9 cellular contexts compared by ENCODE assay signal in the genomic region with DNA sequence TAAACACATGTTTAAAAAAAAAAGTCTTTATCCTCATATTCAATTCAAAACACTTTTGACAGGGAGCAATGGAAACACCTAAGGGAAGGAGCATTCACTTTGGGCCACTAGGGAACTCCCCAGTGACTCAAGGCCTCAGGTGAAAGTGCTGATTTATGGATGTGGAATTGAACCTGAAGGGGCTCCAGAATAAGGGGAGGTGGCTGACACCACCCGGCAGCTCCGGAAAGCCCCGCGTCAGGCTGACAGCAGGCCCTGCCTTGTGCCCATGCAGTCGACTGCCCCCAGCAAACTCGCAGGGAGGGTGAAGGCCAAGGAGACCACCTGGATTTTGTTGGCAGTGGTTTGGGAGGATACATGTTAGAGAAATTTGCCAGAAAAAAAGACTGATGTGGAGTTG.
DNase-seq lines count a peak whose midpoint lies in the region; ATAC-seq, FAIRE-seq and TF ChIP-seq lines count a peak whose summit lies in the region.
"Had no signal": no experiment of that assay in that cellular context is flagged by ENCODE, and none has a peak within 500 bp of the region (broad histone marks: within the 10 kb centered on the region; RNA-seq: fewer than 3 reads in every experiment).

No MANE protein-coding gene starts in this region.

- POLR2A ChIA-PET in RWPE1 (lab: Yijun Ruan, JAX; ENCODE audit: low non-redundant PET) = no interaction called here
- POLR2A ChIA-PET in endothelial cell of umbilical vein (lab: Charles Lee) = no interaction called here

- CTCF ChIA-PET in RWPE1 (lab: Yijun Ruan, JAX) (interaction anchor here (0.9 to 1.5 kb wide), 5 partner anchors 26 to 581 kb away, joined by 3 to 5 read pairs (median 4); no protein-coding TSS in a partner anchor), endothelial cell of umbilical vein (lab: Charles Lee) (interaction anchor here (0.6 to 5.4 kb wide), 64 partner anchors 9 to 1578 kb away, joined by 3 to 84 read pairs (median 4); partner anchors contain the start of gene NCKAP5)

- TF ChIP-seq CTCF in RWPE1 (conservative IDR thresholded peaks at IDR 0.05; ENCODE audit: low read depth) (no peak), endothelial cell of umbilical vein (IDR thresholded peaks at IDR 0.05; ENCODE audit: extremely low read depth in 1 of 2, insufficient read depth in 1 of 2, low read depth in 1 of 2, low read length in 2 of 2) (no peak), osteoblast (IDR thresholded peaks at IDR 0.05; ENCODE audit: extremely low read depth, low read depth, low read length) (no peak)

- 91 to 94% methylated on average over 6 of the region's 6 CpGs for whole genome bisulfite sequencing in aorta, 2 donors

- BruUV-seq in endothelial cell of umbilical vein (replicated peaks; lab: Mats Ljungman, UMichigan) = no TSS peak

- H3K9ac ChIP-seq in endothelial cell of umbilical vein (replicated peaks; ENCODE audit: extremely low read depth, insufficient read depth, low read length) = no peak overlapping the region
- H3K9ac ChIP-seq: BLaER1 treated with 17β-estradiol and CSF1 and Interleukin-3, amounts not matched to agents 10 nM and 100 nM had no signal

- H3K4me3 ChIP-seq in endothelial cell of umbilical vein (replicated peaks in 1 of 3; ENCODE audit: insufficient read depth in 1 of 3, low read depth in 1 of 3, low read length in 3 of 3) = no peak overlapping the region
- no peak overlapping the region for H3K4me3 ChIP-seq in osteoblast (ENCODE audit: insufficient read depth, low read length)
- H3K4me3 ChIP-seq in aorta (ENCODE audit: low read length in 2 of 2) = no peak overlapping the region
- H3K4me3 ChIP-seq: BLaER1 treated with 17β-estradiol and CSF1 and Interleukin-3, amounts not matched to agents 10 nM and 100 nM had no signal

- H3K27ac ChIP-seq in RWPE1 = no peak overlapping the region
- no peak overlapping the region for H3K27ac ChIP-seq in endothelial cell of umbilical vein (ENCODE audit: insufficient read depth, low read depth, low read length)
- H3K27ac ChIP-seq in osteoblast (ENCODE audit: low read depth, low read length) = peak overlapping the region; percentile 1
- no peak overlapping the region for H3K27ac ChIP-seq in aorta (ENCODE audit: low read depth in 1 of 2, low read length in 2 of 2)
- H3K27ac ChIP-seq: BLaER1 treated with 17β-estradiol and CSF1 and Interleukin-3, amounts not matched to agents 10 nM and 100 nM had no signal

- H3K9me3 ChIP-seq in endothelial cell of umbilical vein (replicated peaks; ENCODE audit: control insufficient read depth, insufficient read depth, low read length) (no peaks in the 10 kb centered on the region), osteoblast (ENCODE audit: low read depth, low read length) (no peaks in the 10 kb centered on the region), aorta (ENCODE audit: control insufficient read depth, low read length) (no peaks in the 10 kb centered on the region)
- H3K9me3 ChIP-seq: BLaER1 treated with 17β-estradiol and CSF1 and Interleukin-3, amounts not matched to agents 10 nM and 100 nM had no signal

- peak; percentile 43 for DNase-seq in Daoy (ENCODE audit: low read depth)
- peak; percentile 18 for DNase-seq in RWPE1 (ENCODE audit: low spot score)
- DNase-seq in endothelial cell of umbilical vein (ENCODE audit: low read depth, low spot score) = no peak
- no peak for DNase-seq in osteoblast (ENCODE audit: insufficient read length, low spot score, missing footprints)
- no peak for DNase-seq in aorta
- no peak for DNase-seq in NCI-H748 (lab: John Stamatoyannopoulos, UW; ENCODE audit: unreplicated experiment)
- no peak for DNase-seq in DMS53 (lab: John Stamatoyannopoulos, UW)
- DNase-seq: NCI-H1436 treated with DMSO at 0.1 percent for 48 hours had no signal

- H2AFZ ChIP-seq in endothelial cell of umbilical vein (ENCODE audit: low read depth, low read length) = peak overlapping the region; percentile 61
- no peak overlapping the region for H2AFZ ChIP-seq in osteoblast (ENCODE audit: low read length)

- no peak for ATAC-seq in aorta (ENCODE audit: low FRiP score)

- H3K4me2 ChIP-seq in endothelial cell of umbilical vein (ENCODE audit: insufficient read depth, low read length) (no peak overlapping the region), osteoblast (ENCODE audit: insufficient read depth, low read length) (no peak overlapping the region)
- H3K4me2 ChIP-seq: BLaER1 treated with 17β-estradiol and CSF1 and Interleukin-3, amounts not matched to agents 10 nM and 100 nM had no signal

- no peaks in the 10 kb centered on the region for H3K9me1 ChIP-seq in endothelial cell of umbilical vein (replicated peaks; ENCODE audit: control insufficient read depth, extremely low read depth, insufficient read depth, low read length)

- H3K4me1 ChIP-seq in endothelial cell of umbilical vein (ENCODE audit: control insufficient read depth, extremely low read depth, insufficient read depth, low read length) = peaks cover 33% of the 10 kb centered on the region
- peaks cover 27% of the 10 kb centered on the region for H3K4me1 ChIP-seq in osteoblast (ENCODE audit: insufficient read depth, low read length)
- H3K4me1 ChIP-seq in aorta (ENCODE audit: control insufficient read depth in 1 of 2, insufficient read depth in 2 of 2, low read length in 2 of 2) = no peaks in the 10 kb centered on the region

- H3K36me3 ChIP-seq in endothelial cell of umbilical vein (ENCODE audit: control insufficient read depth in 2 of 2, extremely low read depth in 1 of 2, insufficient read depth in 2 of 2, low read length in 2 of 2) (no peaks in the 10 kb centered on the region), osteoblast (ENCODE audit: insufficient read depth, low read length) (no peaks in the 10 kb centered on the region), aorta (ENCODE audit: control insufficient read depth in 1 of 2, insufficient read depth in 2 of 2, low read length in 1 of 2) (no peaks in the 10 kb centered on the region)
- H3K36me3 ChIP-seq: BLaER1 treated with 17β-estradiol and CSF1 and Interleukin-3, amounts not matched to agents 10 nM and 100 nM had no signal

- FAIRE-seq in endothelial cell of umbilical vein (lab: Jason Lieb, UNC) = no peak

- no peak for TF ChIP-seq POLR2A in endothelial cell of umbilical vein (IDR thresholded peaks at IDR 0.05; ENCODE audit: low read depth, low read length)

- intact Hi-C loops in endothelial cell of umbilical vein (cut with micrococcal nuclease) (loop anchor here (10.0 kb wide), 2 partner anchors 389 to 1499 kb away; no protein-coding TSS in a partner anchor), aorta (cut with DNase I) (loop anchor here in 1 of 2 donors (10.0 kb wide), 1 partner anchor 59 kb away; no protein-coding TSS in a partner anchor)

- H3K79me2 ChIP-seq in endothelial cell of umbilical vein (ENCODE audit: control insufficient read depth, insufficient read depth, low read length) (no peaks in the 10 kb centered on the region), osteoblast (ENCODE audit: insufficient read depth, low read length) (no peaks in the 10 kb centered on the region)

- H4K20me1 ChIP-seq in endothelial cell of umbilical vein (replicated peaks; ENCODE audit: control insufficient read depth, extremely low read depth, insufficient read depth, low read length) (no peaks in the 10 kb centered on the region), osteoblast (ENCODE audit: insufficient read depth, low read length) (no peaks in the 10 kb centered on the region)
- H4K20me1 ChIP-seq: BLaER1 treated with 17β-estradiol and CSF1 and Interleukin-3, amounts not matched to agents 10 nM and 100 nM had no signal

- H3K27me3 ChIP-seq in endothelial cell of umbilical vein (ENCODE audit: control insufficient read depth in 2 of 2, insufficient read depth in 2 of 2, low read length in 2 of 2) = no peaks in the 10 kb centered on the region
- no peaks in the 10 kb centered on the region for H3K27me3 ChIP-seq in osteoblast (ENCODE audit: insufficient read depth, low read length)
- H3K27me3 ChIP-seq in aorta (ENCODE audit: control insufficient read depth in 1 of 2, insufficient read depth in 2 of 2, low read length in 1 of 2) = no peaks in the 10 kb centered on the region
- H3K27me3 ChIP-seq: BLaER1 treated with 17β-estradiol and CSF1 and Interleukin-3, amounts not matched to agents 10 nM and 100 nM had no signal

- dilution Hi-C loops in endothelial cell of umbilical vein (cut with MboI; ENCODE audit: extremely low pct_ligation_motif_present, low sequenced_read_pairs) = no loop called here

TF ChIP-seq in endothelial cell of umbilical vein, 7 proteins besides CTCF, POLR2A, EP300 and RAD21:
- TF ChIP-seq JUN (IDR thresholded peaks at IDR 0.05; ENCODE audit: borderline replicate concordance, insufficient read depth, insufficient read length, low read depth) (no peak), MAX (IDR thresholded peaks at IDR 0.05; ENCODE audit: insufficient read depth, insufficient read length) (no peak), FOS (IDR thresholded peaks at IDR 0.05; ENCODE audit: borderline replicate concordance, insufficient read depth, low read length) (no peak), POLR2AphosphoS5 (IDR thresholded peaks at IDR 0.05; ENCODE audit: insufficient read depth, low read depth, low read length) (no peak), EZH2 (IDR thresholded peaks at IDR 0.05; ENCODE audit: borderline replicate concordance, low read depth, low read length, severe bottlenecking) (no peak), MYC (IDR thresholded peaks at IDR 0.05; ENCODE audit: low read depth, low read length) (no peak), GATA2 (IDR thresholded peaks at IDR 0.05; ENCODE audit: insufficient read depth, insufficient read length, low read depth, low read length) (no peak)

Comparison
In these comparisons a context has a peak if more than half of its experiments do, and no peak if none do; other contexts are left out.
1. DNase-seq: peak in Daoy (single experiment) and RWPE1 (single experiment); none in endothelial cell of umbilical vein (single experiment), osteoblast (single experiment), aorta (0 of 2), NCI-H748 (single experiment) and DMS53 (single experiment).